Comparison of ENCODE assay signal across 8 cellular contexts in the genomic region with DNA sequence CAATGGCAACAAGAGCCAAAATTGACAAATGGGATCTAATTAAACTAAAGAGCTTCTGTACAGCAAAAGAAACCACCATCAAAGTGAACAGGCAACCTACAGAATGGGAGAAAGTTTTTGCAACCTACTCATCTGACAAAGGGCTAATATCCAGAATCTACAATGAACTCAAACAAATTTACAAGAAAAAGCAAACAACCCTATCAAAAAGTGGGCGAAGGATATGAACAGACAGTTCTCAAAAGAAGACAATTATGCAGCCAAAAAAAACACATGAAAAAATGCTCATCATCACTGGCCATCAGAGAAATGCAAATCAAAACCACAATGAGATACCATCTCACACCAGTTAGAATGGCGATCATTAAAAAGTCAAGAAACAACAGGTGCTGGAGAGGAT. TPM values are rescaled to one million over a fixed set of nuclear protein-coding genes. Genes with fewer than 3 reads are reported as not detected.
"Had no signal": no experiment of that assay in that cellular context is flagged by ENCODE, and none has a peak within 500 bp of the region (broad histone marks: within the 10 kb centered on the region; RNA-seq: fewer than 3 reads in every experiment).

No MANE protein-coding gene starts in this region.

RNA-seq across cellular contexts. Expression of gene CD248, which starts 3.4 kb away (rescaled TPM):
- total RNA-seq: activated CD4-positive, alpha-beta memory T cell treated with anti-CD3 and anti-CD28 coated beads, Interleukin-2, amount 10 ng/mL, durations not matched to agents 7 days and 5 days; activated CD4-positive, alpha-beta T cell treated with anti-CD3 and anti-CD28 coated beads, Interleukin-2, amount 10 ng/mL, durations not matched to agents 24 days and 14 days; activated T-helper 2 cell treated with anti-CD3 and anti-CD28 coated beads, Interferon-gamma antibody, Interleukin-2, Interleukin-4, amounts not matched to agents 10 μg/mL and 5 μg/mL and 100 μg/mL, durations not matched to agents 14 hours and 24 hours and 36 hours had no signal

RNA-seq across cellular contexts. Expression of gene TMEM151A, which starts 28.6 kb away (rescaled TPM):
- total RNA-seq: activated B cell treated with CpG ODN at 0.5 μM for 24 hours; activated CD4-positive, alpha-beta memory T cell treated with anti-CD3 and anti-CD28 coated beads, Interleukin-2, amount 10 ng/mL, durations not matched to agents 7 days and 5 days; activated CD4-positive, alpha-beta T cell treated with anti-CD3 and anti-CD28 coated beads, Interleukin-2, amount 10 ng/mL, durations not matched to agents 24 days and 14 days; activated CD8-positive, alpha-beta memory T cell treated with anti-CD3 and anti-CD28 coated beads, Interleukin-2, amount 10 ng/mL, durations not matched to agents 7 days and 5 days; activated naive CD8-positive, alpha-beta T cell treated with anti-CD3 and anti-CD28 coated beads for 36 hours; activated T-helper 2 cell treated with anti-CD3 and anti-CD28 coated beads, Interferon-gamma antibody, Interleukin-2, Interleukin-4, amounts not matched to agents 10 μg/mL and 5 μg/mL and 100 μg/mL, durations not matched to agents 14 hours and 24 hours and 36 hours; bronchial epithelial cell; T-helper 1 cell treated with Interleukin-12 subunit alpha and Interleukin-12 subunit beta and Interleukin-4 antibody, amounts not matched to agents 30 ng/mL and 1 ng/mL, for 36 hours had no signal
